Comparison of ENCODE assay signal across 13 cellular contexts in genomic region chr17:80673152-80673920, GRCh38.
A peak's percentile ranks its signal among the peaks of the same experiment; 100 is the strongest.
DNase-seq lines count a peak whose midpoint lies in the region; ATAC-seq and TF ChIP-seq lines count a peak whose summit lies in the region.
"Had no signal": no experiment of that assay in that cellular context is flagged by ENCODE, and none has a peak within 500 bp of the region (broad histone marks: within the 10 kb centered on the region; RNA-seq: fewer than 3 reads in every experiment).

No MANE protein-coding gene starts in this region.

- H3K4me3 Mint-ChIP-seq in WTC11 = no peak overlapping the region

- CTCF ChIA-PET in WTC11 (lab: Charles Lee) = interaction anchor here (0.5 kb wide), 1 partner anchor 424 kb away, joined by 3 read pairs; no protein-coding TSS in a partner anchor

- TF ChIP-seq CTCF in WTC11 (IDR thresholded peaks at IDR 0.05) (no peak), left lung (IDR thresholded peaks at IDR 0.05) (no peak), heart right ventricle (IDR thresholded peaks at IDR 0.05) (no peak)

- H3K36me3 Mint-ChIP-seq in WTC11 = no peaks in the 10 kb centered on the region

- no peaks in the 10 kb centered on the region for H3K27me3 Mint-ChIP-seq in WTC11 (ENCODE audit: low read depth)

- H3K27ac ChIP-seq in left lung = peak overlapping the region in 1 of 2 donors; percentile 8
- no peak overlapping the region for H3K27ac ChIP-seq in heart right ventricle
- H3K27ac ChIP-seq: HL-60, suprapubic skin had no signal

- peaks cover 38% of the 10 kb centered on the region for H3K4me1 Mint-ChIP-seq in WTC11

- peak; percentile 42 for DNase-seq in DMS79 treated with DMSO at 0.1 percent for 48 hours (lab: John Stamatoyannopoulos, UW)
- DNase-seq in HuH-7 (ENCODE audit: low spot score) = peak; percentile 44
- DNase-seq in WTC11 (ENCODE audit: low spot score) = no peak
- no peak for DNase-seq in left lung
- DNase-seq in heart right ventricle = no peak
- DNase-seq in activated gamma-delta T cell (lab: John Stamatoyannopoulos, UW) = no peak
- DNase-seq in NCI-H146 (lab: John Stamatoyannopoulos, UW) = no peak
- DNase-seq: DMS153; NCI-H526; stimulated activated CD4-positive, alpha-beta T cell treated with anti-CD3 and anti-CD28 coated beads, Interleukin-2, amount 100 ng/mL, for 48 hours had no signal

- H3K36me3 ChIP-seq in left lung (no peaks in the 10 kb centered on the region), heart right ventricle (peaks cover 0 to 9% (median 0%) of the 10 kb centered on the region in 9 donors)
- H3K36me3 ChIP-seq: suprapubic skin had no signal

- H3K4me3 ChIP-seq in left lung (no peak overlapping the region), heart right ventricle (no peak overlapping the region)
- H3K4me3 ChIP-seq: suprapubic skin had no signal

- H3K27ac Mint-ChIP-seq in WTC11 = peak overlapping the region; percentile 2; the same call in 1 of the 2 replicates

- intact Hi-C loops in left lung (cut with DNase I) (no loop called here), heart right ventricle (cut with DNase I) (no loop called here)

- H3K27me3 ChIP-seq in left lung (no peaks in the 10 kb centered on the region), heart right ventricle (no peaks in the 10 kb centered on the region)
- H3K27me3 ChIP-seq: suprapubic skin had no signal

- H3K9me3 ChIP-seq in left lung (no peaks in the 10 kb centered on the region), heart right ventricle (peaks cover 0 to 4% (median 0%) of the 10 kb centered on the region in 11 donors)
- H3K9me3 ChIP-seq: suprapubic skin had no signal

- POLR2A ChIA-PET in WTC11 (lab: Charles Lee) = no interaction called here

- peaks cover 4 to 20% of the 10 kb centered on the region in 2 donors for H3K4me1 ChIP-seq in left lung
- H3K4me1 ChIP-seq in heart right ventricle = peaks cover 0 to 12% (median 0%) of the 10 kb centered on the region in 9 donors

- ATAC-seq in WTC11 (no peak), left lung (peak; percentile 59), GM19397 (IDR thresholded peaks at IDR 0.05; ENCODE audit: unreplicated experiment) (no peak), heart right ventricle (no peak)

- H3K9me3 Mint-ChIP-seq in WTC11 = no peaks in the 10 kb centered on the region

- 74 to 78% methylated on average over 14 of the region's 14 CpGs for WGBS in heart right ventricle, 2 donors

TF ChIP-seq in WTC11, 78 proteins besides CTCF, POLR2A, EP300 and RAD21:
- TF ChIP-seq GABPB1 (CRISPR knock-in tag; IDR thresholded peaks at IDR 0.05) = 0 out of 2 replicates have a peak, but pooled peaks have one; percentile 17
- no peak for TF ChIP-seq CBFB (CRISPR knock-in tag; IDR thresholded peaks at IDR 0.05; ENCODE audit: low read depth)
TF ChIP-seq in WTC11: peak in this region for 1.

Comparison
In these comparisons a context has a peak if more than half of its experiments do, and no peak if none do; other contexts are left out.
1. DNase-seq: peak in DMS79 treated with DMSO at 0.1 percent for 48 hours (single experiment) and HuH-7 (single experiment); none in WTC11 (single experiment), left lung (0 of 2), heart right ventricle (0 of 2), activated gamma-delta T cell (single experiment) and NCI-H146 (single experiment).